ENCODE assay signal across 10 cellular contexts in genomic region chr15:69979783-69980182, GRCh38.
A peak's percentile ranks its signal among the peaks of the same experiment; 100 is the strongest.
DNase-seq lines count a peak whose midpoint lies in the region; ATAC-seq lines count a peak whose summit lies in the region.
"Had no signal": no experiment of that assay in that cellular context is flagged by ENCODE, and none has a peak within 500 bp of the region (broad histone marks: within the 10 kb centered on the region; RNA-seq: fewer than 3 reads in every experiment).

No MANE protein-coding gene starts in this region.

- no peak for DNase-seq in glomerular visceral epithelial cell (ENCODE audit: extremely low spot score)
- DNase-seq in activated effector memory CD4-positive, alpha-beta T cell treated with anti-CD3 and anti-CD28 coated beads, Interleukin-2, amount 50 U/mL, for 16 hours, result no peak
- DNase-seq in KG1 (lab: John Stamatoyannopoulos, UW), result no peak
- DNase-seq in stimulated activated CD8-positive, alpha-beta memory T cell treated with anti-CD3 and anti-CD28 coated beads, Interleukin-4, amount 100 ng/mL, for 48 hours, result no peak
- DNase-seq: activated naive CD4-positive, alpha-beta T cell treated with anti-CD3 and anti-CD28 coated beads, Interleukin-2, amount 50 U/mL, for 16 hours; DMS79 had no signal

- ATAC-seq in GM18861 (IDR thresholded peaks at IDR 0.05; ENCODE audit: unreplicated experiment) (peak; percentile 72), GM21526 (IDR thresholded peaks at IDR 0.05; ENCODE audit: low FRiP score, unreplicated experiment) (peak; percentile 70), HG03139 (IDR thresholded peaks at IDR 0.05; ENCODE audit: unreplicated experiment) (peak; percentile 76), esophagus mucosa (peak; percentile 72)
